In the genomic region with DNA sequence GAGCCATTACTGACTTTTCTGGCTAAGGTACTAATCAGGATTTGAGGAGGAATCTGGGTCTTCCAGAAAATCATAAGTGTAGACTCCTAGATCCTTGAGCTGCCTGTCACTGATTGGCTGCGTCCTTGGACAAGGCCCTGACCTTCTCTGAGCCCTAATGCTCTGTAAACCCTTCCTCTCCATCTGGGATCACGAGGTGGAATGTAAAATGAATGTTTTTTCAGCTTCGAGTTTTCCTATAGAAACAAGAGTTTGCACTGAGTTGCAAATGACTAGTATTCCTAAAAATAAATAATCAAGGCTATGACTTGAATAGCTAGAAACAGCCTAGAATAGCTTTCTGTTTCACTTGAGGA, we compare ENCODE assay signal across 9 cellular contexts. TPM values are rescaled to one million over a fixed set of nuclear protein-coding genes. Genes with fewer than 3 reads are reported as not detected.
DNase-seq lines count a peak whose midpoint lies in the region; ATAC-seq and TF ChIP-seq lines count a peak whose summit lies in the region.
"Had no signal": no experiment of that assay in that cellular context is flagged by ENCODE, and none has a peak within 500 bp of the region (broad histone marks: within the 10 kb centered on the region; RNA-seq: fewer than 3 reads in every experiment).

No MANE protein-coding gene starts in this region.

- intact Hi-C loops in mammary epithelial cell (cut with micrococcal nuclease) = no loop called here

- H3K79me2 ChIP-seq in Karpas-422 (ENCODE audit: low read length) (no peaks in the 10 kb centered on the region), mammary epithelial cell (ENCODE audit: insufficient read depth, low read length) (no peaks in the 10 kb centered on the region)

- peak overlapping the region; percentile 80 for H3K27ac ChIP-seq in AG04450 (ENCODE audit: low read depth, low read length)
- H3K27ac ChIP-seq in Karpas-422 (ENCODE audit: low read length) = no peak overlapping the region
- H3K27ac ChIP-seq in mammary epithelial cell (ENCODE audit: insufficient read depth, low read depth, low read length) = no peak overlapping the region

- no peaks in the 10 kb centered on the region for H3K9me3 Mint-ChIP-seq in natural killer cell treated with Interleukin-12 subunit alpha and Interleukin-12 subunit beta and Interleukin-15 and Interleukin-18, amount 100 ng/mL, for 72 hours

- H2AFZ ChIP-seq in Karpas-422 (ENCODE audit: low read length) (no peak overlapping the region), mammary epithelial cell (ENCODE audit: low read depth, low read length) (no peak overlapping the region)

- no peak for ATAC-seq in natural killer cell treated with Interleukin-12 subunit alpha and Interleukin-12 subunit beta and Interleukin-15 and Interleukin-18, amount 100 ng/mL, for 72 hours
- ATAC-seq in HG03342 (IDR thresholded peaks at IDR 0.05; ENCODE audit: unreplicated experiment) = no peak

- H4K20me1 ChIP-seq in Karpas-422 (ENCODE audit: insufficient read depth, low read depth, low read length) = no peaks in the 10 kb centered on the region
- H4K20me1 ChIP-seq in mammary epithelial cell (ENCODE audit: insufficient read depth, low read length) = no peaks in the 10 kb centered on the region

- in situ Hi-C loops in mammary epithelial cell (cut with MboI; ENCODE audit: low sequenced_read_pairs in 2 of 2) = loop anchor here in 1 of 2 donors (5.0 kb wide), 1 partner anchor 41 kb away; no protein-coding TSS in a partner anchor
- in situ Hi-C loops in G401 (cut with HindIII; ENCODE audit: low sequenced_read_pairs) = no loop called here

- H3K27me3 ChIP-seq in AG04450 (ENCODE audit: control insufficient read depth, insufficient read depth, low read length) (no peaks in the 10 kb centered on the region), Karpas-422 (ENCODE audit: low read length) (no peaks in the 10 kb centered on the region), mammary epithelial cell (ENCODE audit: insufficient read depth, low read length) (no peaks in the 10 kb centered on the region)

- H3K9ac ChIP-seq in Karpas-422 (ENCODE audit: low read length) (peak overlapping the region; percentile 72), mammary epithelial cell (ENCODE audit: insufficient read depth, low read length) (no peak overlapping the region)

- CTCF ChIA-PET in AG04450 (lab: Charles Lee) (interaction anchor here (1.9 to 7.4 kb wide), 3 partner anchors 9 to 61 kb away, joined by 8 to 52 read pairs (median 15); no protein-coding TSS in a partner anchor), mammary epithelial cell (lab: Charles Lee; ENCODE audit: low non-redundant PET) (no interaction called here), GM10248 (lab: Yijun Ruan, JAX) (interaction anchor here (1.1 to 10.6 kb wide), 8 partner anchors 8 to 1354 kb away, joined by 3 to 138 read pairs (median 6); no protein-coding TSS in a partner anchor)

- H3K4me2 ChIP-seq in Karpas-422 (ENCODE audit: low read depth, low read length, poor library complexity, severe bottlenecking) (peak overlapping the region; percentile 80), mammary epithelial cell (ENCODE audit: insufficient read depth, low read depth, low read length) (peak overlapping the region; percentile 84)

- BruUV-seq in mammary epithelial cell (replicated peaks; lab: Mats Ljungman, UMichigan) = no TSS peak

- TF ChIP-seq CTCF in AG04450 (IDR thresholded peaks at IDR 0.05; ENCODE audit: low read depth, low read length) = no peak
- TF ChIP-seq CTCF in mammary epithelial cell (conservative IDR thresholded peaks at IDR 0.05 in 1 of 2, IDR thresholded peaks at IDR 0.05 in 1 of 2; ENCODE audit: extremely low read depth in 1 of 2, insufficient read depth in 1 of 2, low read depth in 1 of 2, low read length in 2 of 2) = no peak
- TF ChIP-seq CTCF in GM10248 (IDR thresholded peaks at IDR 0.05; ENCODE audit: control extremely low read depth, extremely low read depth, low read depth, missing control alignments) = no peak

- peak overlapping the region; percentile 70 for H3K4me3 ChIP-seq in AG04450 (ENCODE audit: low read depth, low read length)
- H3K4me3 ChIP-seq in Karpas-422 (ENCODE audit: low read length) = peak overlapping the region; percentile 73
- H3K4me3 ChIP-seq in mammary epithelial cell (replicated peaks in 1 of 3; ENCODE audit: insufficient read depth in 1 of 3, low read depth in 2 of 3, low read length in 3 of 3) = no peak overlapping the region

- dilution Hi-C loops in mammary epithelial cell (cut with HindIII; ENCODE audit: low sequenced_read_pairs) = no loop called here

- WGBS in mammary epithelial cell (ENCODE audit: low coverage, missing lambda C conversion rate) = 92% methylated on average over 3 of the region's 3 CpGs

- DNase-seq in AG04450 (ENCODE audit: low read depth, low spot score) (no peak), Karpas-422 (no peak), mammary epithelial cell (no peak), NCI-H510A (lab: John Stamatoyannopoulos, UW) (no peak), G401 (ENCODE audit: low spot score) (no peak), GM10248 (ENCODE audit: extremely low spot score) (no peak)
- DNase-seq in natural killer cell treated with Interleukin-12 subunit alpha and Interleukin-12 subunit beta and Interleukin-15 and Interleukin-18, amount 100 ng/mL, for 72 hours (ENCODE audit: low spot score) = no peak

- no peaks in the 10 kb centered on the region for H3K36me3 ChIP-seq in Karpas-422 (ENCODE audit: insufficient read depth, low read length)
- H3K36me3 ChIP-seq in mammary epithelial cell (ENCODE audit: insufficient read depth, low read length) = no peaks in the 10 kb centered on the region

- no peaks in the 10 kb centered on the region for H3K9me2 ChIP-seq in Karpas-422 (replicated peaks; ENCODE audit: insufficient read depth, low read length)

- H3K36me3 Mint-ChIP-seq in natural killer cell treated with Interleukin-12 subunit alpha and Interleukin-12 subunit beta and Interleukin-15 and Interleukin-18, amount 100 ng/mL, for 72 hours = no peaks in the 10 kb centered on the region

- POLR2A ChIA-PET in AG04450 (lab: Yijun Ruan, JAX) = interaction anchor here (0.7 to 1.7 kb wide), 2 partner anchors 32 to 65 kb away, joined by 4 to 9 read pairs; a partner anchor contains a TSS
- POLR2A ChIA-PET in GM10248 (lab: Yijun Ruan, JAX) = interaction anchor here (1.6 kb wide), 1 partner anchor 9 kb away, joined by 3 read pairs; no protein-coding TSS in a partner anchor

- H3K27me3 Mint-ChIP-seq in natural killer cell treated with Interleukin-12 subunit alpha and Interleukin-12 subunit beta and Interleukin-15 and Interleukin-18, amount 100 ng/mL, for 72 hours = peaks cover 0 to 11% of the 10 kb centered on the region in 2 donors

- H3K9me3 ChIP-seq in AG04450 (ENCODE audit: control insufficient read depth, insufficient read depth, low read length) (no peaks in the 10 kb centered on the region), Karpas-422 (ENCODE audit: low read length) (no peaks in the 10 kb centered on the region), mammary epithelial cell (replicated peaks; ENCODE audit: insufficient read depth, low read length) (no peaks in the 10 kb centered on the region)

- peak overlapping the region; percentile 11 to 70 for H3K27ac Mint-ChIP-seq in natural killer cell treated with Interleukin-12 subunit alpha and Interleukin-12 subunit beta and Interleukin-15 and Interleukin-18, amount 100 ng/mL, for 72 hours

- H3K4me1 Mint-ChIP-seq in natural killer cell treated with Interleukin-12 subunit alpha and Interleukin-12 subunit beta and Interleukin-15 and Interleukin-18, amount 100 ng/mL, for 72 hours (ENCODE audit: low read depth in 2 of 2) = peaks cover 34 to 42% of the 10 kb centered on the region in 2 donors

- H3K4me1 ChIP-seq in Karpas-422 (ENCODE audit: low read length) = peaks cover 35% of the 10 kb centered on the region
- H3K4me1 ChIP-seq in mammary epithelial cell (ENCODE audit: insufficient read depth, low read length) = peaks cover 21% of the 10 kb centered on the region

- peak overlapping the region; percentile 80 for H3K4me3 Mint-ChIP-seq in natural killer cell treated with Interleukin-12 subunit alpha and Interleukin-12 subunit beta and Interleukin-15 and Interleukin-18, amount 100 ng/mL, for 72 hours

RNA-seq across cellular contexts. Expression of a gene that starts 1.1 kb away (rescaled TPM):
- 10.5 and 11.5 TPM in 2 replicates for polyA plus RNA-seq in AG04450 (2011; rRNA removed)
- 15.9 and 18.9 TPM in 2 replicates for polyA minus RNA-seq in AG04450 (2011; rRNA and poly(A)+ RNA removed)
- total RNA-seq in Karpas-422 (2014; rRNA removed; shearing (Covaris generic); ENCODE audit: low replicate concordance) = 2.0 and 2.8 TPM in 2 replicates
- total RNA-seq in mammary epithelial cell = 10 to 100 TPM in 1 of 2 donors, 1 to 10 TPM in 1; 5.1 to 23.7 TPM
- 6.2 TPM for polyA plus RNA-seq in mammary epithelial cell
- 15.9 TPM for polyA minus RNA-seq in mammary epithelial cell
- total RNA-seq in natural killer cell treated with Interleukin-12 subunit alpha and Interleukin-12 subunit beta and Interleukin-15 and Interleukin-18, amount 100 ng/mL, for 72 hours = 1 to 10 TPM in 1 of 2 donors, under 1 TPM in 1; 0.45 to 7.3 TPM
- 64.4 and 67.8 TPM in 2 replicates for total RNA-seq in G401 (2014; rRNA removed; shearing (Covaris generic))

RNA-seq across cellular contexts. Expression of a gene that starts 17.3 kb away (rescaled TPM):
- polyA plus RNA-seq in AG04450 (2011; rRNA removed) (0.38 and 0.61 TPM in 2 replicates), mammary epithelial cell (1.5 TPM)
- 0.32 and 0.35 TPM in 2 replicates for polyA minus RNA-seq in AG04450 (2011; rRNA and poly(A)+ RNA removed)
- not detected in 2 replicates for total RNA-seq in Karpas-422 (2014; rRNA removed; shearing (Covaris generic); ENCODE audit: low replicate concordance)
- total RNA-seq in mammary epithelial cell = 1 to 10 TPM in 1 of 2 donors, under 1 TPM in 1; 0.67 to 1.6 TPM
- polyA minus RNA-seq in mammary epithelial cell = not detected
- not detected for total RNA-seq in natural killer cell treated with Interleukin-12 subunit alpha and Interleukin-12 subunit beta and Interleukin-15 and Interleukin-18, amount 100 ng/mL, for 72 hours
- 11.8 and 26.1 TPM in 2 replicates for total RNA-seq in G401 (2014; rRNA removed; shearing (Covaris generic))
- total RNA-seq: frontal cortex had no signal

RNA-seq across cellular contexts. Expression of a gene that starts 23.5 kb away (rescaled TPM):
- polyA plus RNA-seq in AG04450 (2011; rRNA removed) = 0.41 and 0.79 TPM in 2 replicates
- polyA minus RNA-seq in AG04450 (2011; rRNA and poly(A)+ RNA removed) = not detected in 2 replicates
- total RNA-seq in Karpas-422 (2014; rRNA removed; shearing (Covaris generic); ENCODE audit: low replicate concordance) = not detected in 2 replicates
- 1 to 10 TPM in 1 of 2 donors, under 1 TPM in 1; 0.38 to 1.3 TPM for total RNA-seq in mammary epithelial cell
- polyA plus RNA-seq in mammary epithelial cell = 0.16 TPM
- polyA minus RNA-seq in mammary epithelial cell = not detected
- not detected for total RNA-seq in natural killer cell treated with Interleukin-12 subunit alpha and Interleukin-12 subunit beta and Interleukin-15 and Interleukin-18, amount 100 ng/mL, for 72 hours
- total RNA-seq in G401 (2014; rRNA removed; shearing (Covaris generic)) = 11.7 and 30.6 TPM in 2 replicates

RNA-seq across cellular contexts. Expression of a gene that starts 24.5 kb away (rescaled TPM):
- polyA plus RNA-seq in AG04450 (2011; rRNA removed) = 6.1 and 6.3 TPM in 2 replicates
- 3.0 and 3.7 TPM in 2 replicates for polyA minus RNA-seq in AG04450 (2011; rRNA and poly(A)+ RNA removed)
- total RNA-seq in Karpas-422 (2014; rRNA removed; shearing (Covaris generic); ENCODE audit: low replicate concordance) = not detected in 2 replicates
- total RNA-seq in mammary epithelial cell = 100 to 1,000 TPM in 1 of 2 donors, 10 to 100 TPM in 1; 12.7 to 110 TPM
- polyA plus RNA-seq in mammary epithelial cell = 8.1 TPM
- 29.4 TPM for polyA minus RNA-seq in mammary epithelial cell
- not detected for total RNA-seq in natural killer cell treated with Interleukin-12 subunit alpha and Interleukin-12 subunit beta and Interleukin-15 and Interleukin-18, amount 100 ng/mL, for 72 hours
- 153 and 175 TPM in 2 replicates for total RNA-seq in G401 (2014; rRNA removed; shearing (Covaris generic))

RNA-seq across cellular contexts. Expression of a gene that starts 56.7 kb away (rescaled TPM):
- polyA plus RNA-seq in AG04450 (2011; rRNA removed) (40.3 and 45.1 TPM in 2 replicates), mammary epithelial cell (27.4 TPM)
- polyA minus RNA-seq in AG04450 (2011; rRNA and poly(A)+ RNA removed) = 5.5 and 9.1 TPM in 2 replicates
- 31.5 and 40.7 TPM in 2 replicates for total RNA-seq in Karpas-422 (2014; rRNA removed; shearing (Covaris generic); ENCODE audit: low replicate concordance)
- 10 to 100 TPM; 12.5 to 23.7 TPM for total RNA-seq in mammary epithelial cell
- polyA minus RNA-seq in mammary epithelial cell = 1.6 TPM
- total RNA-seq in natural killer cell treated with Interleukin-12 subunit alpha and Interleukin-12 subunit beta and Interleukin-15 and Interleukin-18, amount 100 ng/mL, for 72 hours = 10 to 100 TPM in 1 of 2 donors, 1 to 10 TPM in 1; 8.4 to 11.8 TPM
- total RNA-seq in G401 (2014; rRNA removed; shearing (Covaris generic)) = 41.0 and 66.8 TPM in 2 replicates

Comparison
In these comparisons a context has a peak if more than half of its experiments do, and no peak if none do; other contexts are left out.
1. H3K4me3 ChIP-seq: peak in AG04450 (single experiment) and Karpas-422 (single experiment); none in mammary epithelial cell (0 of 3).